ENCODE assay signal across 8 cellular contexts in the genomic region with DNA sequence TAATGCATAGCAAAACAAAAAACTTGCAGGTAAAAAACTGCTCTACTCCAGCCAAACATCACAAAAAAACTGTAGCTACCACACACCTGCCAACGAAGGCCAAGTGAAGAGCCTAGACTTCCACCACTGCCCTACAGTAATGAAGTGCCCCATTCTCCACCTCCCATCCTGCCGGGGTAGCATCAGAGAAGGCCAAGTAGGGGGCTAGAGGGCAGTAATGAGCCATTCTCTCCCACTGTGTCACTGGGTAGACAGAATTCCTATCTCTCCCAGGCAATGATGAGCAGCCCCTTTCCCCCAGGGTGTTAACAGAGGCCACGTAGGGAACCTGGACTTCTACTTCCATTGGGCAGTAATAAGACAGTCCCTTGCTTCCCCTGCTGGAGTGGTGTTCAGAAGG. TPM values are rescaled to one million over a fixed set of nuclear protein-coding genes. Genes with fewer than 3 reads are reported as not detected.
DNase-seq lines count a peak whose midpoint lies in the region.

No MANE protein-coding gene starts in this region.

- peaks cover 83% of the 10 kb centered on the region for H3K79me2 ChIP-seq in Karpas-422 (ENCODE audit: low read length)

- H3K4me2 ChIP-seq in Karpas-422 (ENCODE audit: low read depth, low read length, poor library complexity, severe bottlenecking) = no peak overlapping the region

- no peak overlapping the region for H3K27ac ChIP-seq in Karpas-422 (ENCODE audit: low read length)

- H3K9ac ChIP-seq in Karpas-422 (ENCODE audit: low read length) = no peak overlapping the region

- peaks cover 10% of the 10 kb centered on the region; the same call in 1 of the 2 replicates for H3K9me3 ChIP-seq in Karpas-422 (ENCODE audit: low read length)

- no peak overlapping the region for H3K4me3 Mint-ChIP-seq in activated naive CD4-positive, alpha-beta T cell treated with anti-CD3 and anti-CD28 coated beads, Interleukin-2, amount 10 ng/mL, durations not matched to agents 7 days and 5 days

- H3K4me3 ChIP-seq in Karpas-422 (ENCODE audit: low read length) = no peak overlapping the region

- no peaks in the 10 kb centered on the region for H3K27me3 ChIP-seq in Karpas-422 (ENCODE audit: low read length)

- no peaks in the 10 kb centered on the region for H3K27me3 Mint-ChIP-seq in activated naive CD4-positive, alpha-beta T cell treated with anti-CD3 and anti-CD28 coated beads, Interleukin-2, amount 10 ng/mL, durations not matched to agents 7 days and 5 days

- peaks cover 12% of the 10 kb centered on the region for H3K4me1 Mint-ChIP-seq in activated naive CD4-positive, alpha-beta T cell treated with anti-CD3 and anti-CD28 coated beads, Interleukin-2, amount 10 ng/mL, durations not matched to agents 7 days and 5 days

- H3K27ac Mint-ChIP-seq in activated naive CD4-positive, alpha-beta T cell treated with anti-CD3 and anti-CD28 coated beads, Interleukin-2, amount 10 ng/mL, durations not matched to agents 7 days and 5 days = no peak overlapping the region

- no peak overlapping the region for H2AFZ ChIP-seq in Karpas-422 (ENCODE audit: low read length)

- peaks cover 55% of the 10 kb centered on the region for H3K36me3 Mint-ChIP-seq in activated naive CD4-positive, alpha-beta T cell treated with anti-CD3 and anti-CD28 coated beads, Interleukin-2, amount 10 ng/mL, durations not matched to agents 7 days and 5 days

- H3K36me3 ChIP-seq in Karpas-422 (ENCODE audit: insufficient read depth, low read length) = peaks cover 38% of the 10 kb centered on the region

- no peaks in the 10 kb centered on the region for H4K20me1 ChIP-seq in Karpas-422 (ENCODE audit: insufficient read depth, low read depth, low read length)

- no peaks in the 10 kb centered on the region for H3K9me2 ChIP-seq in Karpas-422 (replicated peaks; ENCODE audit: insufficient read depth, low read length)

- CTCF ChIA-PET in activated naive CD4-positive, alpha-beta T cell treated with anti-CD3 and anti-CD28 coated beads, Interleukin-2, amount 10 ng/mL, durations not matched to agents 7 days and 5 days (lab: Charles Lee) = interaction anchor here (0.9 to 1.8 kb wide), 4 partner anchors 8 to 173 kb away, joined by 3 to 8 read pairs (median 3); no protein-coding TSS in a partner anchor

- peaks cover 13% of the 10 kb centered on the region for H3K9me3 Mint-ChIP-seq in activated naive CD4-positive, alpha-beta T cell treated with anti-CD3 and anti-CD28 coated beads, Interleukin-2, amount 10 ng/mL, durations not matched to agents 7 days and 5 days

- peak; percentile 14 to 19 for DNase-seq in stimulated activated CD4-positive, alpha-beta T cell treated with anti-CD3 and anti-CD28 coated beads, Interleukin-4, amount 100 ng/mL, for 4 hours
- DNase-seq in stimulated activated CD4-positive, alpha-beta T cell treated with anti-CD3 and anti-CD28 coated beads, Interleukin-2, amount 100 ng/mL, for 48 hours = no peak
- DNase-seq in Karpas-422 (peak; percentile 72), inferior parietal cortex (ENCODE audit: extremely low spot score) (peak; percentile 42), NCI-H1105 (lab: John Stamatoyannopoulos, UW) (no peak), GOT3 (lab: John Stamatoyannopoulos, UW) (no peak), SIG-M5 treated with dmso at 0.1 percent for 504 hours (lab: John Stamatoyannopoulos, UW; ENCODE audit: unreplicated experiment) (no peak)
- DNase-seq in activated naive CD4-positive, alpha-beta T cell treated with anti-CD3 and anti-CD28 coated beads, Interleukin-2, amount 10 ng/mL, durations not matched to agents 7 days and 5 days = peak; percentile 32

- H3K4me1 ChIP-seq in Karpas-422 (ENCODE audit: low read length) = peaks cover 7% of the 10 kb centered on the region

RNA-seq across cellular contexts. Expression of gene SEC22C, which starts 9.5 kb away (rescaled TPM):
- 36.4 and 49.8 TPM in 2 replicates for total RNA-seq in Karpas-422 (2014; rRNA removed; shearing (Covaris generic); ENCODE audit: low replicate concordance)

RNA-seq across cellular contexts. Expression of gene SS18L2, which starts 18.4 kb away (rescaled TPM):
- 57.5 and 105 TPM in 2 replicates for total RNA-seq in Karpas-422 (2014; rRNA removed; shearing (Covaris generic); ENCODE audit: low replicate concordance)

RNA-seq across cellular contexts. Expression of gene NKTR, which starts 28.2 kb away (rescaled TPM):
- total RNA-seq in Karpas-422 (2014; rRNA removed; shearing (Covaris generic); ENCODE audit: low replicate concordance) = 103 and 178 TPM in 2 replicates

Comparison
In these comparisons a context has a peak if more than half of its experiments do, and no peak if none do; other contexts are left out.
1. DNase-seq: peak in stimulated activated CD4-positive, alpha-beta T cell treated with anti-CD3 and anti-CD28 coated beads, Interleukin-4, amount 100 ng/mL, for 4 hours (2 of 2), Karpas-422 (single experiment), activated naive CD4-positive, alpha-beta T cell treated with anti-CD3 and anti-CD28 coated beads, Interleukin-2, amount 10 ng/mL, durations not matched to agents 7 days and 5 days (single experiment) and inferior parietal cortex (single experiment); none in stimulated activated CD4-positive, alpha-beta T cell treated with anti-CD3 and anti-CD28 coated beads, Interleukin-2, amount 100 ng/mL, for 48 hours (0 of 2), NCI-H1105 (single experiment), GOT3 (single experiment) and SIG-M5 treated with dmso at 0.1 percent for 504 hours (single experiment).